In the genomic region with DNA sequence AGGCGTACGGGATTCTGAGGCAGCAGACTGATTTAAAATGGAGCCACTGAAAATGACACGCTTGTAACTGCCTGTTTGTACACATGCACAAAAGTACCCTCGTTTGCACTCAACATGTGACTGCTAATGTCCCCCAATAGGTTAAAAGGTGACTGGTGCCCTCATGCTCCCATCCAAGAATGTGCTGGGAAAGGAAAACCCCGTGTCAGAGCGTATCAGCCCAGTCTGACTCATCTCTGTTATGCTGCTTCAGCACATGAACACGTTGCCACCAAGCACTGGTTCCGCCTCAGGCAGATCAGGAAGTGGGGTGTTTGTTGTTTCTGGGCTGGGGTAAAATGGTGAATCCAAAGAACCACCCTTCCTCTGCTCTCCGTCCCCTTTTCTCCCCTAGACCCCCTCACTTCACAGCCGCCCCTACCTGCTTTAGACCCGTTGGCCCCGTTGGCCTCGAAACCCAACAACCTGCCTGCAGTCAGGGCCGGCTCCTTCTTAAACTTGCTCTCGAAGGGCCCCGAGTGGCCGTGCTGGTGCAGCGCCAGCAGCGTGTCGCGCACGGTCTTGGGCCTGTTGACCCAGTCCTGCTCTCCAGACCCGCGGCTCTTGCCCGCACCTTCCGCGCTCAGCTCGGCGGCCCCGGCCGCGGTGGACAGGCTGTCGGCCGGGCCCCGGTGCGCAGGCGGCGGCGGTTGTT, we compare ENCODE assay signal across 8 cellular contexts. TPM values are rescaled to one million over a fixed set of nuclear protein-coding genes. Genes with fewer than 3 reads are reported as not detected.
A peak's percentile ranks its signal among the peaks of the same experiment; 100 is the strongest.
DNase-seq lines count a peak whose midpoint lies in the region; ATAC-seq and TF ChIP-seq lines count a peak whose summit lies in the region.

No MANE protein-coding gene starts in this region.

- H3K27me3 Mint-ChIP-seq in activated naive CD8-positive, alpha-beta T cell treated with anti-CD3 and anti-CD28 coated beads, Interleukin-2, amount 10 ng/mL, durations not matched to agents 7 days and 5 days, result no peaks in the 10 kb centered on the region

- peak; percentile 91 for DNase-seq in Caki2 (ENCODE audit: low read depth)
- DNase-seq in LNCaP clone FGC (ENCODE audit: low read depth), result peak; percentile 69
- peak; percentile 79 for DNase-seq in activated naive CD8-positive, alpha-beta T cell treated with anti-CD3 and anti-CD28 coated beads, Interleukin-2, amount 10 ng/mL, durations not matched to agents 7 days and 5 days
- DNase-seq in cardiac muscle cell (ENCODE audit: low read depth in 1 of 2, low spot score in 1 of 2), result peak; percentile 70 to 93
- peak in 9 of 10 donors; percentile 38 to 94 (median 67) for DNase-seq in posterior cingulate gyrus
- DNase-seq in uterus, result peak; percentile 73 to 88

- H3K4me2 ChIP-seq in SU-DHL-6 (ENCODE audit: low read depth, low read length, poor library complexity, severe bottlenecking), result peak overlapping the region; percentile 100

- H4K20me1 ChIP-seq in SU-DHL-6 (ENCODE audit: low read depth, low read length), result peaks cover 6% of the 10 kb centered on the region; the same call in 1 of the 2 replicates

- peaks cover 26% of the 10 kb centered on the region for H3K4me1 ChIP-seq in cardiac muscle cell (ENCODE audit: low read depth)
- peaks cover 6 to 7% of the 10 kb centered on the region in 2 donors for H3K4me1 ChIP-seq in uterus

- H2AFZ ChIP-seq in SU-DHL-6 (ENCODE audit: low read depth, low read length, severe bottlenecking), result no peak overlapping the region

- no peaks in the 10 kb centered on the region for H3K9me3 Mint-ChIP-seq in activated naive CD8-positive, alpha-beta T cell treated with anti-CD3 and anti-CD28 coated beads, Interleukin-2, amount 10 ng/mL, durations not matched to agents 7 days and 5 days

- peaks cover 34% of the 10 kb centered on the region for H3K36me3 Mint-ChIP-seq in activated naive CD8-positive, alpha-beta T cell treated with anti-CD3 and anti-CD28 coated beads, Interleukin-2, amount 10 ng/mL, durations not matched to agents 7 days and 5 days

- H3K4me3 ChIP-seq in LNCaP clone FGC (ENCODE audit: low read depth, low read length), result peak overlapping the region; percentile 60
- H3K4me3 ChIP-seq in SU-DHL-6 (ENCODE audit: insufficient read depth, low read length, poor library complexity, severe bottlenecking), result peak overlapping the region; percentile 48
- peak overlapping the region; percentile 95 for H3K4me3 ChIP-seq in cardiac muscle cell
- peak overlapping the region; percentile 48 to 54 for H3K4me3 ChIP-seq in uterus

- H3K9me2 ChIP-seq in SU-DHL-6 (replicated peaks; ENCODE audit: insufficient read depth, low read length), result no peaks in the 10 kb centered on the region

- H3K4me1 Mint-ChIP-seq in activated naive CD8-positive, alpha-beta T cell treated with anti-CD3 and anti-CD28 coated beads, Interleukin-2, amount 10 ng/mL, durations not matched to agents 7 days and 5 days, result peaks cover 45% of the 10 kb centered on the region

- peak overlapping the region; percentile 95 for H3K4me3 Mint-ChIP-seq in activated naive CD8-positive, alpha-beta T cell treated with anti-CD3 and anti-CD28 coated beads, Interleukin-2, amount 10 ng/mL, durations not matched to agents 7 days and 5 days

- H3F3A ChIP-seq in SU-DHL-6 (ENCODE audit: insufficient read depth), result peaks cover 58% of the 10 kb centered on the region

- H3K9me3 ChIP-seq in SU-DHL-6 (ENCODE audit: insufficient read depth, low read length) (no peaks in the 10 kb centered on the region), cardiac muscle cell (ENCODE audit: low read depth) (no peaks in the 10 kb centered on the region), uterus (no peaks in the 10 kb centered on the region)

- POLR2A ChIA-PET in activated naive CD8-positive, alpha-beta T cell treated with anti-CD3 and anti-CD28 coated beads, Interleukin-2, amount 10 ng/mL, durations not matched to agents 7 days and 5 days (lab: Charles Lee), result interaction anchor here (0.6 to 7.1 kb wide), 9 partner anchors 63 to 403 kb away, joined by 3 to 188 read pairs (median 4); no protein-coding TSS in a partner anchor

- H3K79me2 ChIP-seq in SU-DHL-6 (ENCODE audit: insufficient read depth, low read length), result peaks cover 52% of the 10 kb centered on the region

- H3K27ac ChIP-seq in SU-DHL-6 (ENCODE audit: low read depth, low read length) (peak overlapping the region; percentile 85), cardiac muscle cell (peak overlapping the region; percentile 98), uterus (peak overlapping the region; percentile 99 to 100)

- in situ Hi-C loops in Caki2 (cut with HindIII; ENCODE audit: low pct_unique_long_range_greater_than_20kb, low sequenced_read_pairs), result loop anchor here (25.0 kb wide), 2 partner anchors 354 to 454 kb away; no protein-coding TSS in a partner anchor

- peak; percentile 22 for ATAC-seq in GM21528 (IDR thresholded peaks at IDR 0.05; ENCODE audit: low FRiP score, unreplicated experiment)
- peak; percentile 34 for ATAC-seq in activated naive CD8-positive, alpha-beta T cell treated with anti-CD3 and anti-CD28 coated beads, Interleukin-2, amount 10 ng/mL, durations not matched to agents 7 days and 5 days (ENCODE audit: low read depth)

- peak overlapping the region; percentile 98 for H3K27ac Mint-ChIP-seq in activated naive CD8-positive, alpha-beta T cell treated with anti-CD3 and anti-CD28 coated beads, Interleukin-2, amount 10 ng/mL, durations not matched to agents 7 days and 5 days

- TF ChIP-seq POLR2A in uterus (IDR thresholded peaks at IDR 0.05), result peak; percentile 60 to 62

- peak overlapping the region; percentile 73 for H3K9ac ChIP-seq in SU-DHL-6 (ENCODE audit: low read length)

- H3K36me3 ChIP-seq in SU-DHL-6 (ENCODE audit: low read length) (peaks cover 10% of the 10 kb centered on the region; the same call in 1 of the 2 replicates), cardiac muscle cell (peaks cover 27% of the 10 kb centered on the region), uterus (no peaks in the 10 kb centered on the region)

- TF ChIP-seq CTCF in LNCaP clone FGC (IDR thresholded peaks at IDR 0.05; ENCODE audit: control insufficient read depth, extremely low read depth, insufficient read depth) (0 out of 2 replicates have a peak, but pooled peaks have one; percentile 4), SU-DHL-6 (IDR thresholded peaks at IDR 0.05; ENCODE audit: insufficient read depth, low read length, poor library complexity, severe bottlenecking) (no peak), cardiac muscle cell (IDR thresholded peaks at IDR 0.05; ENCODE audit: low read depth, low read length) (no peak), uterus (IDR thresholded peaks at IDR 0.05) (no peak)

- intact Hi-C loops in posterior cingulate gyrus (cut with DNase I), result loop anchor here (2.0 kb wide), 1 partner anchor 109 kb away; no protein-coding TSS in a partner anchor
- intact Hi-C loops in uterus (cut with DNase I; ENCODE audit: low total_unique reads), result loop anchor here (5.0 to 10.0 kb wide), 5 partner anchors 73 to 467 kb away; no protein-coding TSS in a partner anchor

- H3K27me3 ChIP-seq in SU-DHL-6 (ENCODE audit: low read length), result no peaks in the 10 kb centered on the region
- no peaks in the 10 kb centered on the region for H3K27me3 ChIP-seq in cardiac muscle cell
- no peaks in the 10 kb centered on the region for H3K27me3 ChIP-seq in uterus

RNA-seq across cellular contexts. Expression of a gene that starts 1.8 kb away (rescaled TPM):
- 40.0 and 43.2 TPM in 2 replicates for total RNA-seq in Caki2 (2014; rRNA removed; shearing (Covaris generic); ENCODE audit: low replicate concordance)
- total RNA-seq in activated naive CD8-positive, alpha-beta T cell treated with anti-CD3 and anti-CD28 coated beads, Interleukin-2, amount 10 ng/mL, durations not matched to agents 7 days and 5 days, result 100 to 1,000 TPM; 116 to 118 TPM
- 84.0 and 113 TPM in 2 replicates for total RNA-seq in cardiac muscle cell
- 24.3 and 33.2 TPM in 2 replicates for polyA plus RNA-seq in cardiac muscle cell
- 100 to 1,000 TPM in 3 of 4 donors, 10 to 100 TPM in 1; 56.8 to 182 (median 124) TPM for total RNA-seq in uterus

Comparison
In these comparisons a context has a peak if more than half of its experiments do, and no peak if none do; other contexts are left out.
1. Peak in every context shown above with its lines: DNase-seq, ATAC-seq, H3K4me3 ChIP-seq and H3K27ac ChIP-seq.